21 cellular contexts compared by ENCODE assay signal in genomic region chr1:221834698-221835538, GRCh38.
"Had no signal": no experiment of that assay in that cellular context is flagged by ENCODE, and none has a peak within 500 bp of the region (broad histone marks: within the 10 kb centered on the region; RNA-seq: fewer than 3 reads in every experiment).

No MANE protein-coding gene starts in this region.

- H3K36me3 Mint-ChIP-seq: activated naive CD8-positive, alpha-beta T cell had no signal

- H3K36me3 ChIP-seq: gastroesophageal sphincter, heart left ventricle, lower lobe of right lung, thyroid gland had no signal

- H3K27ac Mint-ChIP-seq: activated naive CD8-positive, alpha-beta T cell; activated T-helper 1 cell treated with anti-CD3 and anti-CD28 coated beads, Interleukin-12 subunit alpha, Interleukin-12 subunit beta, Interleukin-2, Interleukin-4 antibody, amounts not matched to agents 30 ng/mL and 10 ng/mL and 1 ng/mL, durations not matched to agents 14 hours and 24 hours and 36 hours; T-helper 17 cell had no signal

- H3K27me3 ChIP-seq: gastroesophageal sphincter, heart left ventricle, thyroid gland had no signal

- ATAC-seq: gastroesophageal sphincter, heart left ventricle, lower lobe of right lung, T-helper 17 cell had no signal

- H3K4me3 Mint-ChIP-seq: activated naive CD8-positive, alpha-beta T cell; activated T-helper 1 cell treated with anti-CD3 and anti-CD28 coated beads, Interleukin-12 subunit alpha, Interleukin-12 subunit beta, Interleukin-2, Interleukin-4 antibody, amounts not matched to agents 30 ng/mL and 10 ng/mL and 1 ng/mL, durations not matched to agents 14 hours and 24 hours and 36 hours; T-helper 17 cell had no signal

- H3K27ac ChIP-seq: dorsolateral prefrontal cortex, gastroesophageal sphincter, heart left ventricle, lower lobe of right lung, thyroid gland, VCaP had no signal

- H3K4me3 ChIP-seq: dorsolateral prefrontal cortex, gastroesophageal sphincter, heart left ventricle, lower lobe of right lung, thyroid gland had no signal

- DNase-seq: activated CD4-positive, alpha-beta T cell treated with anti-CD3 and anti-CD28 coated beads for 1 hour; activated CD4-positive, alpha-beta T cell treated with anti-CD3 and anti-CD28 coated beads, Interleukin-2, amount 50 U/mL, for 48 hours; activated gamma-delta T cell treated with Interleukin-2 at 50 U/mL for 16 hours; activated T-cell treated with anti-CD3 and anti-CD28 coated beads for 4 hours; amniotic stem cell; dorsolateral prefrontal cortex; erythroblast; heart left ventricle; lower lobe of right lung; occipital lobe; retina; stimulated activated CD4-positive, alpha-beta T cell treated with anti-CD3 and anti-CD28 coated beads, Interleukin-12 subunit alpha, Interleukin-12 subunit beta, amount 100 ng/mL, for 4 hours; stimulated activated CD4-positive, alpha-beta T cell treated with anti-CD3 and anti-CD28 coated beads, Interleukin-1b, Interleukin-23, amount 100 ng/mL, for 48 hours; stimulated activated CD8-positive, alpha-beta memory T cell treated with anti-CD3 and anti-CD28 coated beads, Interleukin-4, amount 100 ng/mL, for 48 hours; stimulated activated naive CD4-positive, alpha-beta T cell treated with Interleukin-2 at 50 U/mL for 16 hours; T-helper 17 cell; thyroid gland had no signal

- H3K4me1 ChIP-seq: thyroid gland had no signal

- H3K9me3 ChIP-seq: gastroesophageal sphincter, heart left ventricle, lower lobe of right lung, thyroid gland had no signal
